Comparison of ENCODE assay signal across 23 cellular contexts in the genomic region with DNA sequence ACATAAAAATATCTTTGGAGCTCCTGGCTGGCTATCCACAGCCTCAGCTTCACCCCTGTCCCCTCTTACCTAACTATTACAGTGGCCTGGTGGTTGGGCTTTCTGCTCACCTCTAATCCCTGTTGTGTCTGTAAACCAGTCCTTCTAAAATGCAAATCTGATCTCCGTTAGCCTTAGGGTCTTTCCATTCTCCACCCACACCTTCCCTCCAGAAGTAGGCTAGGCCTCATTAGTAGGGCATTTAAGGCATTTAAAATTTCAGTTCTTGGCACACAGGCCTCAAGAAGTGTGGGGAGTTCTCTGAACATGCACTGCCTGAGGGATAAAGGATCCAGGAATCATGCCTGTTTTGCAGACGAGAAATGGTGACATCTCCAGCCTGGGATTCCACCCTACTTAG. TPM values are rescaled to one million over a fixed set of nuclear protein-coding genes. Genes with fewer than 3 reads are reported as not detected.
"Had no signal": no experiment of that assay in that cellular context is flagged by ENCODE, and none has a peak within 500 bp of the region (broad histone marks: within the 10 kb centered on the region; RNA-seq: fewer than 3 reads in every experiment).

No MANE protein-coding gene starts in this region.

- H3K9ac ChIP-seq: KMS-11 had no signal

- H3K4me3 ChIP-seq: K562 had no signal

- FAIRE-seq: HepG2, K562 had no signal

- DNase-seq: Kasumi-1, MV-4-11, NCI-H1048, NCI-H1105, NCI-H1417, NCI-H1436 treated with DMSO at 0.1 percent for 48 hours, NCI-H1694 treated with DMSO at 0.1 percent for 48 hours, NCI-H1930, NCI-H2081, NCI-H2107, NCI-H2227 treated with DMSO at 0.1 percent for 48 hours, NCI-H524, NCI-H526 treated with DMSO at 0.1 percent for 48 hours, NCI-H774, PC-3, SHP77, T-helper 1 cell had no signal

- H3K27ac ChIP-seq: KMS-11, RWPE1 had no signal

- H3K4me2 ChIP-seq: KMS-11 had no signal

RNA-seq across cellular contexts. Expression of gene STC2, which starts 26.4 kb away (rescaled TPM):
- total RNA-seq: OCI-LY7 had no signal
- polyA plus RNA-seq: IgD-negative memory B cell had no signal
